In the genomic region with DNA sequence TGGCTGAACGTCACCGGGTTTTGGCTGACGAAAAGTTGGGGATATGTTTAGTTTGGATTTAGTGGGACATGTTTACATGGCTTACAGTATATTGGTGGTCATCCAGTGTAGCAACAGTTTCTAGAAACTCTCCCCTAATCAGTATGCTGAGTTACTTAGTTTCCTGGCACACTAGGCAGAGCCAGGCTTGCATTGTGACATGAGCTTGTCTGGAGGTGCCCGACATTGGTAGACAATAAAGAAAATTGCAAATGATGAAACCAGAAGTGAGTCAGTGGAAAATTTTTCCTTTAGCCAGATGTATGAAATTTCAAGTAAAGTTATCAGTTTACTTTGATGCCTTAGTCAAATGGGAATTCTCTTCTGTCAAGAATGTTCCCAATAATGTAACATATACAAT, we compare ENCODE assay signal across 20 cellular contexts.
"Had no signal": no experiment of that assay in that cellular context is flagged by ENCODE, and none has a peak within 500 bp of the region (broad histone marks: within the 10 kb centered on the region; RNA-seq: fewer than 3 reads in every experiment).

No MANE protein-coding gene starts in this region.

- H3K4me3 ChIP-seq: gastrocnemius medialis, ovary, prostate gland, thyroid gland, upper lobe of right lung had no signal

- H3K27ac ChIP-seq: gastrocnemius medialis, neutrophil, ovary, prostate gland, thyroid gland, upper lobe of right lung had no signal

- ATAC-seq: activated CD4-positive, alpha-beta T cell treated with anti-CD3 and anti-CD28 coated beads for 36 hours; gastrocnemius medialis; left cardiac atrium; upper lobe of right lung had no signal

- DNase-seq: activated B cell treated with CpG ODN at 0.5 μM for 24 hours; activated CD4-positive, alpha-beta T cell treated with anti-CD3 and anti-CD28 coated beads for 36 hours; activated CD4-positive, alpha-beta T cell treated with anti-CD3 and anti-CD28 coated beads, Interleukin-2, amount 50 U/mL, for 48 hours; activated naive CD4-positive, alpha-beta T cell treated with Interleukin-2 at 50 U/mL for 16 hours; activated naive CD8-positive, alpha-beta T cell treated with anti-CD3 and anti-CD28 coated beads for 36 hours; activated T-cell treated with anti-CD3 and anti-CD28 coated beads, Interleukin-2, amount 50 U/mL, for 48 hours; caudate nucleus; effector memory CD4-positive, alpha-beta T cell; gastrocnemius medialis; hypothalamus; left cardiac atrium; mesenchymal stem cell; ovary; stimulated activated CD4-positive, alpha-beta T cell treated with anti-CD3 and anti-CD28 coated beads, Interleukin-4, amount 100 ng/mL, for 4 hours; substantia nigra; T1000; thyroid gland; upper lobe of right lung had no signal

- H3K4me1 ChIP-seq: gastrocnemius medialis, prostate gland, thyroid gland, upper lobe of right lung had no signal

- H3K9me3 ChIP-seq: gastrocnemius medialis, neutrophil, ovary, prostate gland, thyroid gland, upper lobe of right lung had no signal

- H3K27me3 ChIP-seq: gastrocnemius medialis, neutrophil, ovary, thyroid gland, upper lobe of right lung had no signal

- H3K36me3 ChIP-seq: gastrocnemius medialis, neutrophil, ovary, prostate gland, thyroid gland, upper lobe of right lung had no signal
